9 cellular contexts compared by ENCODE assay signal in genomic region chr5:132007399-132008162, GRCh38. TPM values are rescaled to one million over a fixed set of nuclear protein-coding genes. Genes with fewer than 3 reads are reported as not detected.
DNase-seq lines count a peak whose midpoint lies in the region; ATAC-seq and TF ChIP-seq lines count a peak whose summit lies in the region.
"Had no signal": no experiment of that assay in that cellular context is flagged by ENCODE, and none has a peak within 500 bp of the region (broad histone marks: within the 10 kb centered on the region; RNA-seq: fewer than 3 reads in every experiment).

No MANE protein-coding gene starts in this region.

- peak; percentile 19 for DNase-seq in DMS153 treated with DMSO at 0.1 percent for 48 hours (lab: John Stamatoyannopoulos, UW; ENCODE audit: unreplicated experiment)
- DNase-seq in KG1 (lab: John Stamatoyannopoulos, UW), result peak; percentile 5
- DNase-seq in RPMI8226, result peak; percentile 85
- DNase-seq in activated T-helper 1 cell treated with anti-CD3 and anti-CD28 coated beads, Interleukin-12 subunit alpha, Interleukin-12 subunit beta, Interleukin-2, Interleukin-4 antibody, amounts not matched to agents 30 ng/mL and 10 ng/mL and 1 ng/mL, durations not matched to agents 14 hours and 24 hours and 36 hours (ENCODE audit: low spot score), result peak; percentile 67
- DNase-seq in fibroblast of peridontal ligament (ENCODE audit: extremely low read depth), result peak; percentile 83
- DNase-seq in substantia nigra (lab: John Stamatoyannopoulos, UW), result peak in 46 of 49 donors; percentile 11 to 91 (median 71)

- H3K27me3 ChIP-seq in neural cell (ENCODE audit: insufficient read depth, low read depth, low read length), result peaks cover 20% of the 10 kb centered on the region

- no peak overlapping the region for H3K4me2 ChIP-seq in neural cell (ENCODE audit: low read length)

- H3K79me2 ChIP-seq in neural cell (replicated peaks; ENCODE audit: insufficient read depth, low read length), result no peaks in the 10 kb centered on the region

- no peak overlapping the region for H3K27ac ChIP-seq in neural cell (ENCODE audit: low read length)
- H3K27ac ChIP-seq in substantia nigra (ENCODE audit: low read depth, low read length, poor library complexity, severe bottlenecking), result peak overlapping the region; percentile 73

- no peak overlapping the region for H3K9ac ChIP-seq in neural cell (ENCODE audit: low read length)

- ATAC-seq in GM21528 (IDR thresholded peaks at IDR 0.05; ENCODE audit: low FRiP score, unreplicated experiment), result peak; percentile 65

- no peaks in the 10 kb centered on the region for H3K9me3 Mint-ChIP-seq in activated T-helper 1 cell treated with anti-CD3 and anti-CD28 coated beads, Interleukin-12 subunit alpha, Interleukin-12 subunit beta, Interleukin-2, Interleukin-4 antibody, amounts not matched to agents 30 ng/mL and 10 ng/mL and 1 ng/mL, durations not matched to agents 14 hours and 24 hours and 36 hours

- no peaks in the 10 kb centered on the region for H3F3A ChIP-seq in neural cell (ENCODE audit: insufficient read depth, low read length, poor library complexity, severe bottlenecking)

- H3K36me3 ChIP-seq in neural cell (ENCODE audit: insufficient read depth, low read length), result no peaks in the 10 kb centered on the region

- no peak for TF ChIP-seq EP300 in neural cell (conservative IDR thresholded peaks at IDR 0.05; ENCODE audit: poor library complexity, severe bottlenecking)

- no peak overlapping the region for H3K4me3 ChIP-seq in neural cell (ENCODE audit: low read length)

- peaks cover 4% of the 10 kb centered on the region for H3K36me3 Mint-ChIP-seq in activated T-helper 1 cell treated with anti-CD3 and anti-CD28 coated beads, Interleukin-12 subunit alpha, Interleukin-12 subunit beta, Interleukin-2, Interleukin-4 antibody, amounts not matched to agents 30 ng/mL and 10 ng/mL and 1 ng/mL, durations not matched to agents 14 hours and 24 hours and 36 hours (ENCODE audit: low read depth)

- peaks cover 44% of the 10 kb centered on the region for H3K4me1 Mint-ChIP-seq in activated T-helper 1 cell treated with anti-CD3 and anti-CD28 coated beads, Interleukin-12 subunit alpha, Interleukin-12 subunit beta, Interleukin-2, Interleukin-4 antibody, amounts not matched to agents 30 ng/mL and 10 ng/mL and 1 ng/mL, durations not matched to agents 14 hours and 24 hours and 36 hours (ENCODE audit: low read depth)

- H3K4me3 Mint-ChIP-seq in activated T-helper 1 cell treated with anti-CD3 and anti-CD28 coated beads, Interleukin-12 subunit alpha, Interleukin-12 subunit beta, Interleukin-2, Interleukin-4 antibody, amounts not matched to agents 30 ng/mL and 10 ng/mL and 1 ng/mL, durations not matched to agents 14 hours and 24 hours and 36 hours, result peak overlapping the region; percentile 7

- no peaks in the 10 kb centered on the region for H3K9me2 ChIP-seq in neural cell (ENCODE audit: insufficient read depth, low read length)

- H3K9me3 ChIP-seq in neural cell (ENCODE audit: low read length), result no peaks in the 10 kb centered on the region

- H3K27ac Mint-ChIP-seq in activated T-helper 1 cell treated with anti-CD3 and anti-CD28 coated beads, Interleukin-12 subunit alpha, Interleukin-12 subunit beta, Interleukin-2, Interleukin-4 antibody, amounts not matched to agents 30 ng/mL and 10 ng/mL and 1 ng/mL, durations not matched to agents 14 hours and 24 hours and 36 hours, result peak overlapping the region; percentile 35

- no peaks in the 10 kb centered on the region for H4K20me1 ChIP-seq in neural cell (ENCODE audit: insufficient read depth)

- TF ChIP-seq RAD21 in neural cell (conservative IDR thresholded peaks at IDR 0.05), result peak; percentile 39

- H2AFZ ChIP-seq in neural cell (ENCODE audit: low read depth, low read length), result no peak overlapping the region

- intact Hi-C loops in activated T-helper 1 cell treated with anti-CD3 and anti-CD28 coated beads, Interleukin-12 subunit alpha, Interleukin-12 subunit beta, Interleukin-2, Interleukin-4 antibody, amounts not matched to agents 30 ng/mL and 10 ng/mL and 1 ng/mL, durations not matched to agents 14 hours and 24 hours and 36 hours (cut with micrococcal nuclease), result loop anchor here (1.0 to 5.0 kb wide), 8 partner anchors 56 to 585 kb away; partner anchors contain the start of genes FNIP1 and RAPGEF6

- peak; percentile 51 for TF ChIP-seq CTCF in neural cell (IDR thresholded peaks at IDR 0.05; ENCODE audit: poor library complexity, severe bottlenecking)

- peaks cover 41% of the 10 kb centered on the region for H3K27me3 Mint-ChIP-seq in activated T-helper 1 cell treated with anti-CD3 and anti-CD28 coated beads, Interleukin-12 subunit alpha, Interleukin-12 subunit beta, Interleukin-2, Interleukin-4 antibody, amounts not matched to agents 30 ng/mL and 10 ng/mL and 1 ng/mL, durations not matched to agents 14 hours and 24 hours and 36 hours (ENCODE audit: insufficient read depth)

TF ChIP-seq in neural cell, 6 proteins besides CTCF, POLR2A, EP300 and RAD21:
- TF ChIP-seq POLR2AphosphoS5 (IDR thresholded peaks at IDR 0.05) (no peak), SMC3 (conservative IDR thresholded peaks at IDR 0.05; ENCODE audit: poor library complexity) (peak; percentile 40)

RNA-seq across cellular contexts. Expression of gene ACSL6, which starts 3.9 kb away (rescaled TPM):
- 48.1 and 50.6 TPM in 2 replicates for total RNA-seq in activated T-helper 1 cell treated with anti-CD3 and anti-CD28 coated beads, Interleukin-12 subunit alpha, Interleukin-12 subunit beta, Interleukin-2, Interleukin-4 antibody, amounts not matched to agents 30 ng/mL and 10 ng/mL and 1 ng/mL, durations not matched to agents 14 hours and 24 hours and 36 hours
- 30.5 and 39.0 TPM in 2 replicates for polyA plus RNA-seq in neural cell
- 37.5 and 41.6 TPM in 2 replicates for polyA minus RNA-seq in neural cell

RNA-seq across cellular contexts. Expression of gene IL3, which starts 52.9 kb away (rescaled TPM):
- total RNA-seq in activated T-helper 1 cell treated with anti-CD3 and anti-CD28 coated beads, Interleukin-12 subunit alpha, Interleukin-12 subunit beta, Interleukin-2, Interleukin-4 antibody, amounts not matched to agents 30 ng/mL and 10 ng/mL and 1 ng/mL, durations not matched to agents 14 hours and 24 hours and 36 hours, result 94.6 and 98.5 TPM in 2 replicates
- not detected in 2 replicates for polyA plus RNA-seq in neural cell
- not detected in 2 replicates for polyA minus RNA-seq in neural cell
- polyA plus RNA-seq: esophagus had no signal

Comparison
In these comparisons a context has a peak if more than half of its experiments do, and no peak if none do; other contexts are left out.
1. DNase-seq: peak in every context shown above with its lines; median percentile 85 in RPMI8226; 83 in fibroblast of peridontal ligament; 71 in substantia nigra; 67 in activated T-helper 1 cell treated with anti-CD3 and anti-CD28 coated beads, Interleukin-12 subunit alpha, Interleukin-12 subunit beta, Interleukin-2, Interleukin-4 antibody, amounts not matched to agents 30 ng/mL and 10 ng/mL and 1 ng/mL, durations not matched to agents 14 hours and 24 hours and 36 hours; 19 in DMS153 treated with DMSO at 0.1 percent for 48 hours; 5 in KG1.